Comparison of ENCODE assay signal across 11 cellular contexts in genomic region chr12:53389702-53390101, GRCh38. TPM values are rescaled to one million over a fixed set of nuclear protein-coding genes. Genes with fewer than 3 reads are reported as not detected.
DNase-seq lines count a peak whose midpoint lies in the region; FAIRE-seq and TF ChIP-seq lines count a peak whose summit lies in the region.
"Had no signal": no experiment of that assay in that cellular context is flagged by ENCODE, and none has a peak within 500 bp of the region (broad histone marks: within the 10 kb centered on the region; RNA-seq: fewer than 3 reads in every experiment).

No MANE protein-coding gene starts in this region.

- POLR2A ChIA-PET in Caco-2 (lab: Charles Lee): no interaction called here

- H3K4me1 ChIP-seq in OCI-LY3 (ENCODE audit: low read length) (peaks cover 11% of the 10 kb centered on the region), endodermal cell (ENCODE audit: control insufficient read depth, insufficient read depth, low read length) (no peaks in the 10 kb centered on the region), rectal smooth muscle tissue (ENCODE audit: control insufficient read depth, insufficient read depth, low read length) (peaks cover 29% of the 10 kb centered on the region), Caco-2 (no peaks in the 10 kb centered on the region), testis (peaks cover 32% of the 10 kb centered on the region)

- no peaks in the 10 kb centered on the region for H3K9me3 Mint-ChIP-seq in endodermal cell
- no peaks in the 10 kb centered on the region for H3K9me3 Mint-ChIP-seq in Caco-2 (ENCODE audit: unreplicated experiment)
- H3K9me3 Mint-ChIP-seq in endothelial cell (ENCODE audit: unreplicated experiment): no peaks in the 10 kb centered on the region

- no peaks in the 10 kb centered on the region for H3K9me3 ChIP-seq in OCI-LY3 (ENCODE audit: insufficient read depth, low read length)
- H3K9me3 ChIP-seq in endodermal cell (ENCODE audit: control insufficient read depth, low read length): no peaks in the 10 kb centered on the region
- no peaks in the 10 kb centered on the region for H3K9me3 ChIP-seq in Caco-2
- no peaks in the 10 kb centered on the region for H3K9me3 ChIP-seq in testis
- H3K9me3 ChIP-seq: right lobe of liver had no signal

- peak overlapping the region; percentile 20; the same call in 1 of the 2 replicates for H3K4me2 ChIP-seq in OCI-LY3 (ENCODE audit: low read length)

- peaks cover 87% of the 10 kb centered on the region for H3K79me2 ChIP-seq in OCI-LY3 (ENCODE audit: low read length)

- H3K36me3 Mint-ChIP-seq in endodermal cell (ENCODE audit: low read depth) (peaks cover 51% of the 10 kb centered on the region), Caco-2 (ENCODE audit: insufficient read depth, unreplicated experiment) (peaks cover 81% of the 10 kb centered on the region), endothelial cell (ENCODE audit: low read depth, unreplicated experiment) (peaks cover 4% of the 10 kb centered on the region)

- CTCF ChIA-PET in Caco-2 (lab: Charles Lee): no interaction called here

- H3K4me3 Mint-ChIP-seq in endodermal cell (no peak overlapping the region), Caco-2 (ENCODE audit: unreplicated experiment) (no peak overlapping the region), endothelial cell (ENCODE audit: unreplicated experiment) (no peak overlapping the region)

- BruUV-seq in Caco-2 (replicated peaks; lab: Mats Ljungman, UMichigan): no TSS peak

- WGBS in endodermal cell (ENCODE audit: insufficient coverage in 1 of 2, insufficient read length in 1 of 2), 2 experiments: 91% methylated on average over 3 of the region's 3 CpGs; no CpG with 5 or more reads in 1 of the 2 experiments
- WGBS in testis, 2 donors: 72 to 83% methylated on average over 3 of the region's 3 CpGs

- FAIRE-seq in GM12892 (lab: Jason Lieb, UNC): peak; percentile 33

- no peak overlapping the region for H2AFZ ChIP-seq in OCI-LY3 (ENCODE audit: low read depth, low read length)

- intact Hi-C loops in Caco-2 (cut with micrococcal nuclease; ENCODE audit: unreplicated experiment) (no loop called here), testis (cut with DNase I; ENCODE audit: low total_unique reads) (no loop called here)

- H3K9ac ChIP-seq in OCI-LY3 (ENCODE audit: low read length): no peak overlapping the region
- H3K9ac ChIP-seq in endodermal cell (ENCODE audit: extremely low read depth, low read length, poor library complexity, severe bottlenecking): no peak overlapping the region
- no peak overlapping the region for H3K9ac ChIP-seq in rectal smooth muscle tissue (ENCODE audit: low read length)

- H3K27me3 ChIP-seq in OCI-LY3 (ENCODE audit: low read depth, low read length) (no peaks in the 10 kb centered on the region), endodermal cell (ENCODE audit: control insufficient read depth, insufficient read depth, low read length, poor library complexity, severe bottlenecking) (no peaks in the 10 kb centered on the region), rectal smooth muscle tissue (ENCODE audit: control insufficient read depth, insufficient read depth, low read length) (no peaks in the 10 kb centered on the region), Caco-2 (replicated peaks; ENCODE audit: control insufficient read depth, insufficient read depth, low read length) (no peaks in the 10 kb centered on the region), testis (no peaks in the 10 kb centered on the region)
- H3K27me3 ChIP-seq: right lobe of liver had no signal

- TF ChIP-seq CTCF in OCI-LY3 (IDR thresholded peaks at IDR 0.05; ENCODE audit: low read depth, low read length): no peak
- no peak for TF ChIP-seq CTCF in endodermal cell (conservative IDR thresholded peaks at IDR 0.05)
- TF ChIP-seq CTCF in Caco-2 (IDR thresholded peaks at IDR 0.05; ENCODE audit: insufficient read depth in 1 of 2, low read depth in 1 of 2, low read length in 1 of 2, severe bottlenecking in 1 of 2, unreplicated experiment in 1 of 2): no peak
- TF ChIP-seq CTCF in endothelial cell (IDR thresholded peaks at IDR 0.05; ENCODE audit: unreplicated experiment): no peak
- TF ChIP-seq CTCF in testis (IDR thresholded peaks at IDR 0.05): no peak

- H3K4me1 Mint-ChIP-seq in endodermal cell (peaks cover 23% of the 10 kb centered on the region), Caco-2 (ENCODE audit: low read depth, unreplicated experiment) (peaks cover 13% of the 10 kb centered on the region), endothelial cell (ENCODE audit: unreplicated experiment) (peaks cover 12% of the 10 kb centered on the region)

- H3K36me3 ChIP-seq in OCI-LY3 (replicated peaks; ENCODE audit: low read depth, low read length): peaks cover 21% of the 10 kb centered on the region
- peaks cover 56% of the 10 kb centered on the region for H3K36me3 ChIP-seq in endodermal cell (ENCODE audit: control insufficient read depth, insufficient read depth, low read length)
- H3K36me3 ChIP-seq in rectal smooth muscle tissue (ENCODE audit: control insufficient read depth, insufficient read depth, low read length): no peaks in the 10 kb centered on the region
- no peaks in the 10 kb centered on the region for H3K36me3 ChIP-seq in Caco-2 (ENCODE audit: control insufficient read depth, insufficient read depth, low read length)
- no peaks in the 10 kb centered on the region for H3K36me3 ChIP-seq in testis (ENCODE audit: low read depth, missing control alignments)

- H3K27me3 Mint-ChIP-seq in endodermal cell (ENCODE audit: insufficient read depth) (no peaks in the 10 kb centered on the region), Caco-2 (ENCODE audit: insufficient read depth, unreplicated experiment) (no peaks in the 10 kb centered on the region), endothelial cell (ENCODE audit: unreplicated experiment) (no peaks in the 10 kb centered on the region)

- peaks cover 21% of the 10 kb centered on the region for H4K20me1 ChIP-seq in OCI-LY3 (ENCODE audit: insufficient read depth, low read length)

- DNase-seq in GM12892 (ENCODE audit: insufficient read length): no peak
- DNase-seq in endodermal cell: no peak
- DNase-seq in AG08396 (ENCODE audit: low spot score): no peak
- DNase-seq in Caco-2: no peak
- DNase-seq in endothelial cell (ENCODE audit: low spot score): no peak
- no peak for DNase-seq in testis
- DNase-seq: GOT3, right lobe of liver had no signal

- H3K4me3 ChIP-seq in OCI-LY3 (ENCODE audit: low read length): no peak overlapping the region
- peak overlapping the region; percentile 32 for H3K4me3 ChIP-seq in endodermal cell (ENCODE audit: low read length)
- no peak overlapping the region for H3K4me3 ChIP-seq in rectal smooth muscle tissue (ENCODE audit: low read length)
- H3K4me3 ChIP-seq in Caco-2 (ENCODE audit: low read depth, low read length): no peak overlapping the region
- H3K4me3 ChIP-seq in testis: no peak overlapping the region
- H3K4me3 ChIP-seq: right lobe of liver had no signal

- no peak overlapping the region for H3K27ac ChIP-seq in OCI-LY3 (ENCODE audit: low read length)
- no peak overlapping the region for H3K27ac ChIP-seq in endodermal cell (ENCODE audit: low read depth, low read length)
- peak overlapping the region; percentile 48 for H3K27ac ChIP-seq in rectal smooth muscle tissue (ENCODE audit: low read depth, low read length)
- H3K27ac ChIP-seq in testis: peak overlapping the region in 1 of 2 donors; percentile 76

- H3K27ac Mint-ChIP-seq in endodermal cell: no peak overlapping the region
- no peak overlapping the region for H3K27ac Mint-ChIP-seq in Caco-2 (ENCODE audit: unreplicated experiment)
- H3K27ac Mint-ChIP-seq in endothelial cell (ENCODE audit: unreplicated experiment): no peak overlapping the region

- no peak for TF ChIP-seq POLR2A in GM12892 (IDR thresholded peaks at IDR 0.05; ENCODE audit: low read depth, low read length)
- TF ChIP-seq POLR2A in testis (IDR thresholded peaks at IDR 0.05): no peak

RNA-seq across cellular contexts. Expression of gene SP1, which starts 9.7 kb away (rescaled TPM):
- 16.9 TPM for polyA plus RNA-seq in GM12892 (2012; ENCODE audit: missing spikeins)
- total RNA-seq in endodermal cell (10 to 100 TPM; 91.2 to 99.5 TPM), Caco-2 (2022) (78.1 and 83.3 TPM in 2 replicates), endothelial cell (ENCODE audit: unreplicated experiment) (69.5 TPM), testis (10 to 100 TPM; 75.4 to 86.0 TPM)
- 49.6 TPM for polyA plus RNA-seq in endodermal cell (2013, experiment 1 of 2)
- polyA plus RNA-seq in endodermal cell (2013, experiment 2 of 2): 47.0 TPM
- 58.6 TPM for polyA plus RNA-seq in testis (ENCODE audit: insufficient read depth, low read depth, low replicate concordance)

RNA-seq across cellular contexts. Expression of gene AMHR2, which starts 34.0 kb away (rescaled TPM):
- polyA plus RNA-seq in GM12892 (2012; ENCODE audit: missing spikeins): not detected
- total RNA-seq in endodermal cell (10 to 100 TPM; 17.1 to 23.6 TPM), Caco-2 (2022) (0.28 and 0.48 TPM in 2 replicates), endothelial cell (ENCODE audit: unreplicated experiment) (1.3 TPM), testis (10 to 100 TPM; 39.0 to 42.1 TPM)
- 2.5 TPM for polyA plus RNA-seq in endodermal cell (2013, experiment 1 of 2)
- 3.4 TPM for polyA plus RNA-seq in endodermal cell (2013, experiment 2 of 2)
- 33.9 TPM for polyA plus RNA-seq in testis (ENCODE audit: insufficient read depth, low read depth, low replicate concordance)
- total RNA-seq: Daoy had no signal

RNA-seq across cellular contexts. Expression of gene PRR13, which starts 51.8 kb away (rescaled TPM):
- polyA plus RNA-seq in GM12892 (2012; ENCODE audit: missing spikeins): 227 TPM
- total RNA-seq in endodermal cell (100 to 1,000 TPM; 184 to 209 TPM), Caco-2 (2022) (395 and 400 TPM in 2 replicates), endothelial cell (ENCODE audit: unreplicated experiment) (131 TPM), testis (10 to 100 TPM; 43.4 to 48.5 TPM)
- polyA plus RNA-seq in endodermal cell (2013, experiment 1 of 2): 101 TPM
- polyA plus RNA-seq in endodermal cell (2013, experiment 2 of 2): 95.7 TPM
- 120 TPM for polyA plus RNA-seq in testis (ENCODE audit: insufficient read depth, low read depth, low replicate concordance)

RNA-seq across cellular contexts. Expression of gene SP7, which starts 53.5 kb away (rescaled TPM):
- not detected for polyA plus RNA-seq in GM12892 (2012; ENCODE audit: missing spikeins)
- total RNA-seq in endodermal cell: not detected
- polyA plus RNA-seq in endodermal cell (2013, experiment 1 of 2): 0.25 TPM
- 0.33 TPM for polyA plus RNA-seq in endodermal cell (2013, experiment 2 of 2)
- not detected in 2 replicates for total RNA-seq in Caco-2 (2022)
- total RNA-seq in endothelial cell (ENCODE audit: unreplicated experiment): 3.6 TPM
- 1 to 10 TPM in 1 of 2 donors, under 1 TPM in 1; 0.56 to 1.2 TPM for total RNA-seq in testis
- polyA plus RNA-seq in testis (ENCODE audit: insufficient read depth, low read depth, low replicate concordance): 2.3 TPM
- total RNA-seq: Daoy, right lobe of liver had no signal
